Comparison of ENCODE assay signal across 1 cellular context in the genomic region with DNA sequence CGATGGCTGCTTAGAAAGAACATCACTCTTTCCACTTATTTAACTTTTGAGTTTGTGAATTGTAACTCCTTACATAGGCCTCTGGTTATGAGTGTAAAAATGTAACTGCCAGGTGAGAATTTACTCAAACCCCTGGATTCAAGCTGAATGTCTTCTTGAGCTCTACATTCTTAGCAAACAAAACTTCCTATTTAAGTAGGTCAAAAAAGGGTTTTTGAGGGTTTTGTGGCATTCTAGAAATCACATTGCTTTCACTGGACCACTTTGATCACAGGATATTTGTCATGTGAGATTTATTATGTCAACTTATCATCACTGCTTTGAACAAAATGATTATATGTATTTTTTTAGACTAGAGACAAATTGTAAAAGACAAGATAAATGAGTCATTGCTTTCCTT.
TF ChIP-seq lines count a peak whose summit lies in the region.

No MANE protein-coding gene starts in this region.

TF ChIP-seq in WTC11, 78 proteins besides CTCF, POLR2A, EP300 and RAD21 (continued from another document):
- no peak for TF ChIP-seq MXD4 (CRISPR knock-in tag; IDR thresholded peaks at IDR 0.05; ENCODE audit: borderline replicate concordance)
- TF ChIP-seq SP1 (CRISPR knock-in tag; conservative IDR thresholded peaks at IDR 0.05): no peak
- TF ChIP-seq ZNF423 (CRISPR knock-in tag; IDR thresholded peaks at IDR 0.05): no peak
- no peak for TF ChIP-seq ZSCAN18 (CRISPR knock-in tag; IDR thresholded peaks at IDR 0.05)
